ENCODE assay signal across 1 cellular context in the genomic region with DNA sequence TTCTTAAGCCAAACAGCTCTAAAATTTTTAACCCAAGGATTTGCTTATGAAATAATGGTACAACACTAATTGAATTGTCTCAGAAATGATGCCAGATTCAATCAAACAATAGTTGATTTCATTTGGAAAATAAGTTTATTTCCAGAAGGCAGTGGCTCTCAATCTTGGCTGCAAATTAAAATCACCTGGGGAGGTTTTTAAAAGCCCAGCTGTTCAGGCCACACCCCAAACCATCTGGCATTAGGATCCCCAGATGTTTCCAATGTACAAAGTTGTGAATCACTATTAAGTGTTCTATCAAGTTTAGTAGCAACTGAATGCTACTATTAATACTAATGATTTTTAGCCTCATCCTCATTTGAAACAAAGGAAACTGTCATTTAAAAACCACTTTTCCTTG.
TF ChIP-seq lines count a peak whose summit lies in the region.

No MANE protein-coding gene starts in this region.

TF ChIP-seq in GM12878, 131 proteins besides CTCF, POLR2A, EP300 and RAD21:
- TF ChIP-seq EGR1 (IDR thresholded peaks at IDR 0.05; ENCODE audit: borderline replicate concordance in 1 of 2, low read depth in 2 of 2, low read length in 2 of 2) (no peak), KLF5 (IDR thresholded peaks at IDR 0.05; ENCODE audit: partially characterized antibody) (no peak), MYC (IDR thresholded peaks at IDR 0.05; ENCODE audit: insufficient read depth, insufficient read length, insufficient replicate concordance, low read length, severe bottlenecking) (no peak), TAF1 (IDR thresholded peaks at IDR 0.05; ENCODE audit: borderline replicate concordance, low read depth, low read length) (no peak), JUNB (IDR thresholded peaks at IDR 0.05) (no peak), ZBED1 (IDR thresholded peaks at IDR 0.05; ENCODE audit: borderline replicate concordance) (no peak), CBFB (IDR thresholded peaks at IDR 0.05; ENCODE audit: low read depth) (0 out of 2 replicates have a peak, but pooled peaks have one; percentile 2), RELA (IDR thresholded peaks at IDR 0.05; ENCODE audit: borderline replicate concordance, partially characterized antibody) (no peak)
